8 cellular contexts compared by ENCODE assay signal in genomic region chr1:228500143-228500736, GRCh38. TPM values are rescaled to one million over a fixed set of nuclear protein-coding genes. Genes with fewer than 3 reads are reported as not detected.
A peak's percentile ranks its signal among the peaks of the same experiment; 100 is the strongest.
DNase-seq lines count a peak whose midpoint lies in the region; ATAC-seq and TF ChIP-seq lines count a peak whose summit lies in the region.

No MANE protein-coding gene starts in this region.

- no peak overlapping the region for H3K27ac Mint-ChIP-seq in endothelial cell (ENCODE audit: unreplicated experiment)

- H3K9me3 Mint-ChIP-seq in endothelial cell (ENCODE audit: unreplicated experiment) = no peaks in the 10 kb centered on the region

- H3K27me3 Mint-ChIP-seq in endothelial cell (ENCODE audit: unreplicated experiment) = peaks cover 4% of the 10 kb centered on the region

- no peak for TF ChIP-seq CTCF in endothelial cell (IDR thresholded peaks at IDR 0.05; ENCODE audit: unreplicated experiment)

- no peak overlapping the region for H3K4me3 Mint-ChIP-seq in endothelial cell (ENCODE audit: unreplicated experiment)

- H3K36me3 Mint-ChIP-seq in endothelial cell (ENCODE audit: low read depth, unreplicated experiment) = peaks cover 4% of the 10 kb centered on the region

- DNase-seq in AML-193 (lab: John Stamatoyannopoulos, UW) (peak; percentile 4 to 26), NOMO-1 treated with dmso at 0.1 percent for 144 hours (lab: John Stamatoyannopoulos, UW; ENCODE audit: unreplicated experiment) (peak; percentile 45), germinal center (ENCODE audit: low spot score) (peak; percentile 25), NCI-H446 treated with DMSO at 0.1 percent for 48 hours (lab: John Stamatoyannopoulos, UW) (no peak), endothelial cell (ENCODE audit: low spot score) (no peak)
- no peak for DNase-seq in stimulated activated CD4-positive, alpha-beta T cell treated with anti-CD3 and anti-CD28 coated beads, Interleukin-4, amount 100 ng/mL, for 24 hours

- H3K4me1 Mint-ChIP-seq in endothelial cell (ENCODE audit: unreplicated experiment) = no peaks in the 10 kb centered on the region

- ATAC-seq in GM18868 (IDR thresholded peaks at IDR 0.05; ENCODE audit: unreplicated experiment) (peak; percentile 32), GM21737 (IDR thresholded peaks at IDR 0.05; ENCODE audit: unreplicated experiment) (no peak)

RNA-seq across cellular contexts. Expression of gene RNF187, which starts 13.1 kb away (rescaled TPM):
- 153 TPM for total RNA-seq in endothelial cell (ENCODE audit: unreplicated experiment)

Comparison
In these comparisons a context has a peak if more than half of its experiments do, and no peak if none do; other contexts are left out.
1. DNase-seq: peak in AML-193 (2 of 2), NOMO-1 treated with dmso at 0.1 percent for 144 hours (single experiment) and germinal center (single experiment); none in NCI-H446 treated with DMSO at 0.1 percent for 48 hours (single experiment), stimulated activated CD4-positive, alpha-beta T cell treated with anti-CD3 and anti-CD28 coated beads, Interleukin-4, amount 100 ng/mL, for 24 hours (single experiment) and endothelial cell (single experiment).